24 cellular contexts compared by ENCODE assay signal in the genomic region with DNA sequence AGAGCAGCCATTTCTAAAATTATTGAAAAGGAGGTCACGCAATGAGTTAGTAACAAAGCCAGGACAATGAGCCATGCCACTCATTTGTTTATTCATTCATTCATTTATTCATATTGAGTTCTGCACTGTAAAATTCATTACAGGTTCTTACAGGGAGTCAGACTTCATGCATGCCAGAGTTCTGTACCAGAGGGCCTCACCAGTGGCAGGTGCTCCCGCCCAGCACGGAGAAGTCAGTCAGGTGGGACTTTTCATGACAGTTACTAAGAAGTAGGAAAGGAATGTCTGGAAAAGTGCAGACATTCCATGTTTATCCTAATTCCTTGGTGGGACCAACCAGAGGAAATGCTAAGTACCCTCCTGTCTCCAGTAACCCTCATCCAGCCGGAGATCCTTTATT.
DNase-seq lines count a peak whose midpoint lies in the region; ATAC-seq, FAIRE-seq and TF ChIP-seq lines count a peak whose summit lies in the region.
"Had no signal": no experiment of that assay in that cellular context is flagged by ENCODE, and none has a peak within 500 bp of the region (broad histone marks: within the 10 kb centered on the region; RNA-seq: fewer than 3 reads in every experiment).

No MANE protein-coding gene starts in this region.

- TF ChIP-seq POLR2A in thyroid gland (IDR thresholded peaks at IDR 0.05) = no peak
- no peak for TF ChIP-seq POLR2A in H54 (IDR thresholded peaks at IDR 0.05; ENCODE audit: low read depth, low read length)

- H3K36me3 ChIP-seq in left ventricle myocardium inferior (no peaks in the 10 kb centered on the region), thyroid gland (no peaks in the 10 kb centered on the region)
- H3K36me3 ChIP-seq in CD8-positive, alpha-beta T cell (ENCODE audit: insufficient read depth, low read length) = no peaks in the 10 kb centered on the region
- H3K36me3 ChIP-seq: BE2C, BLaER1 had no signal

- H3K27me3 ChIP-seq in left ventricle myocardium inferior (ENCODE audit: low read depth) (no peaks in the 10 kb centered on the region), thyroid gland (no peaks in the 10 kb centered on the region)
- no peaks in the 10 kb centered on the region for H3K27me3 ChIP-seq in CD8-positive, alpha-beta T cell (ENCODE audit: insufficient read depth, low read length)
- H3K27me3 ChIP-seq: BE2C, BLaER1 had no signal

- peaks cover 11% of the 10 kb centered on the region for H3K4me1 ChIP-seq in left ventricle myocardium inferior
- H3K4me1 ChIP-seq in thyroid gland = peaks cover 11 to 12% of the 10 kb centered on the region in 2 donors
- H3K4me1 ChIP-seq in CD8-positive, alpha-beta T cell (ENCODE audit: insufficient read depth, low read length) = no peaks in the 10 kb centered on the region
- H3K4me1 ChIP-seq: BE2C, BLaER1, Caco-2 had no signal

- H3K9me3 ChIP-seq in left ventricle myocardium inferior (replicated peaks) (no peaks in the 10 kb centered on the region), thyroid gland (no peaks in the 10 kb centered on the region)
- no peaks in the 10 kb centered on the region for H3K9me3 ChIP-seq in CD8-positive, alpha-beta T cell (ENCODE audit: low read length)
- H3K9me3 ChIP-seq: A549, BE2C, BLaER1, Caco-2 had no signal

- no peaks in the 10 kb centered on the region for H3K9me3 Mint-ChIP-seq in CD8-positive, alpha-beta T cell
- H3K9me3 Mint-ChIP-seq: CD14-positive monocyte; CD4-positive, alpha-beta memory T cell had no signal

- peaks cover 4% of the 10 kb centered on the region for H3K27me3 Mint-ChIP-seq in CD8-positive, alpha-beta T cell (ENCODE audit: low read depth)
- H3K27me3 Mint-ChIP-seq: CD4-positive, CD25-positive, alpha-beta regulatory T cell had no signal

- FAIRE-seq in H54 (lab: Jason Lieb, UNC) = no peak
- FAIRE-seq: A549, D721Med, G401.6, GM12891, GM19239 had no signal

- TF ChIP-seq CTCF in left ventricle myocardium inferior (IDR thresholded peaks at IDR 0.05; ENCODE audit: borderline replicate concordance) = no peak
- TF ChIP-seq CTCF in thyroid gland (IDR thresholded peaks at IDR 0.05) = no peak
- TF ChIP-seq CTCF in CD8-positive, alpha-beta T cell (IDR thresholded peaks at IDR 0.05) = no peak

- H3K4me3 ChIP-seq in left ventricle myocardium inferior (no peak overlapping the region), thyroid gland (replicated peaks in 1 of 3) (no peak overlapping the region)
- H3K4me3 ChIP-seq in CD8-positive, alpha-beta T cell (ENCODE audit: low read depth, low read length) = no peak overlapping the region
- H3K4me3 ChIP-seq: A549, BLaER1 had no signal

- H3K4me1 Mint-ChIP-seq in CD8-positive, alpha-beta T cell (ENCODE audit: low read depth) = no peaks in the 10 kb centered on the region
- H3K4me1 Mint-ChIP-seq: CD4-positive, alpha-beta memory T cell; CD4-positive, CD25-positive, alpha-beta regulatory T cell had no signal

- no peaks in the 10 kb centered on the region for H3K36me3 Mint-ChIP-seq in CD8-positive, alpha-beta T cell
- H3K36me3 Mint-ChIP-seq: CD14-positive monocyte; CD4-positive, alpha-beta memory T cell; CD4-positive, CD25-positive, alpha-beta regulatory T cell had no signal

- no peak overlapping the region for H3K27ac Mint-ChIP-seq in CD8-positive, alpha-beta T cell
- H3K27ac Mint-ChIP-seq: CD4-positive, alpha-beta memory T cell; CD4-positive, CD25-positive, alpha-beta regulatory T cell had no signal

- no peak for DNase-seq in left ventricle myocardium inferior
- no peak for DNase-seq in Right ventricle myocardium superior
- DNase-seq in kidney glomerular epithelial cell (lab: John Stamatoyannopoulos, UW) = peak; percentile 30
- peak; percentile 66 for DNase-seq in left kidney (ENCODE audit: low read depth, low spot score)
- DNase-seq in thyroid gland = peak; percentile 25 to 56
- no peak for DNase-seq in H54 (ENCODE audit: insufficient read length, low spot score)
- no peak for DNase-seq in CD8-positive, alpha-beta T cell
- DNase-seq: BE2C; C1 segment of cervical spinal cord; Caco-2; Calu3; CD4-positive, alpha-beta memory T cell; CD4-positive, CD25-positive, alpha-beta regulatory T cell; DMS79 treated with DMSO at 0.1 percent for 48 hours; GF-D8 had no signal

- peak overlapping the region; percentile 40 for H3K27ac ChIP-seq in left ventricle myocardium inferior (replicated peaks)
- no peak overlapping the region for H3K27ac ChIP-seq in thyroid gland
- no peak overlapping the region for H3K27ac ChIP-seq in CD8-positive, alpha-beta T cell (ENCODE audit: low read depth, low read length)
- H3K27ac ChIP-seq: 22Rv1, A549, BLaER1 had no signal

- CTCF ChIA-PET in CD8-positive, alpha-beta T cell (lab: Charles Lee) = no interaction called here

- ATAC-seq in Right ventricle myocardium superior (ENCODE audit: poor library complexity) (no peak), HG02840 (IDR thresholded peaks at IDR 0.05; ENCODE audit: low FRiP score, unreplicated experiment) (no peak)
- ATAC-seq in CD8-positive, alpha-beta T cell = no peak
- ATAC-seq: A549 had no signal

- POLR2A ChIA-PET in CD8-positive, alpha-beta T cell (lab: Charles Lee) = no interaction called here

- WGBS in thyroid gland, 2 donors = 63 to 71% methylated on average over 4 of the region's 4 CpGs

- intact Hi-C loops in left ventricle myocardium inferior (cut with micrococcal nuclease) = no loop called here
- intact Hi-C loops in Right ventricle myocardium superior (cut with DNase I) = no loop called here
- intact Hi-C loops in thyroid gland (cut with DNase I) = no loop called here
- intact Hi-C loops in CD8-positive, alpha-beta T cell (cut with DNase I, micrococcal nuclease) = no loop called here

- no peak overlapping the region for H3K4me3 Mint-ChIP-seq in CD8-positive, alpha-beta T cell
- H3K4me3 Mint-ChIP-seq: CD14-positive monocyte; CD4-positive, alpha-beta memory T cell; CD4-positive, CD25-positive, alpha-beta regulatory T cell had no signal

Comparison
In these comparisons a context has a peak if more than half of its experiments do, and no peak if none do; other contexts are left out.
1. DNase-seq: peak in kidney glomerular epithelial cell (single experiment), left kidney (single experiment) and thyroid gland (2 of 2); none in left ventricle myocardium inferior (single experiment), Right ventricle myocardium superior (single experiment), H54 (single experiment) and CD8-positive, alpha-beta T cell (0 of 7).